ENCODE assay signal across 8 cellular contexts in genomic region chr16:21769282-21769681, GRCh38.
A peak's percentile ranks its signal among the peaks of the same experiment; 100 is the strongest.
DNase-seq lines count a peak whose midpoint lies in the region; ATAC-seq and TF ChIP-seq lines count a peak whose summit lies in the region.
"Not testable (repeated sequence)": the region's sequence is repeated elsewhere in the genome, so short reads cannot be mapped to it uniquely, and the experiment has no call there.

No MANE protein-coding gene starts in this region.

- not testable (repeated sequence) for H3K27me3 Mint-ChIP-seq in MCF 10A (ENCODE audit: insufficient read depth, unreplicated experiment)

- intact Hi-C loops in MCF 10A (cut with micrococcal nuclease) = not testable (repeated sequence)

- H3K27ac ChIP-seq in RWPE2 (ENCODE audit: poor library complexity, severe bottlenecking); fibroblast of lung (ENCODE audit: insufficient read depth, low read length): not testable (repeated sequence)

- peak; percentile 14 for DNase-seq in AG09309 (ENCODE audit: low read depth)
- peak; percentile 14 for DNase-seq in GM04504 (ENCODE audit: low read depth)
- peak; percentile 1 for DNase-seq in LNCaP clone FGC (ENCODE audit: low read depth)
- DNase-seq in RWPE2 (ENCODE audit: low spot score) = not testable (repeated sequence)
- peak; percentile 82 for DNase-seq in MCF 10A (ENCODE audit: unreplicated experiment)
- peak; percentile 66 to 77 for DNase-seq in fibroblast of lung (ENCODE audit: low read depth in 2 of 2)
- peak; percentile 43 for DNase-seq in kidney glomerular epithelial cell (lab: John Stamatoyannopoulos, UW)
- DNase-seq in skeletal muscle cell (ENCODE audit: low read depth) = peak; percentile 43

- H3K4me1 Mint-ChIP-seq in MCF 10A (ENCODE audit: insufficient read depth, unreplicated experiment) = not testable (repeated sequence)

- H4K20me1 ChIP-seq in fibroblast of lung (ENCODE audit: control insufficient read depth, extremely low read depth, insufficient read depth, low read length) = not testable (repeated sequence)

- not testable (repeated sequence) for H3K4me3 Mint-ChIP-seq in MCF 10A (ENCODE audit: unreplicated experiment)

- H3K4me3 ChIP-seq in AG09309 (ENCODE audit: control insufficient read depth, low read depth, low read length); LNCaP clone FGC (ENCODE audit: low read depth, low read length); RWPE2 (ENCODE audit: severe bottlenecking); fibroblast of lung (replicated peaks in 1 of 4; ENCODE audit: control extremely low read depth in 1 of 4, insufficient read depth in 1 of 4, low read depth in 3 of 4, low read length in 4 of 4); skeletal muscle cell (ENCODE audit: low read depth, low read length): not testable (repeated sequence)

- H3K36me3 Mint-ChIP-seq in MCF 10A (ENCODE audit: insufficient read depth, unreplicated experiment) = not testable (repeated sequence)

- H3K9ac ChIP-seq in fibroblast of lung (ENCODE audit: insufficient read depth, low read length) = not testable (repeated sequence)

- not testable (repeated sequence) for H3K79me2 ChIP-seq in fibroblast of lung (ENCODE audit: control insufficient read depth, insufficient read depth, low read length)

- CTCF ChIA-PET in MCF 10A (lab: Yijun Ruan, JAX) = not testable (repeated sequence)

- not testable (repeated sequence) for H2AFZ ChIP-seq in fibroblast of lung (ENCODE audit: low read length)

- not testable (repeated sequence) for TF ChIP-seq CTCF in AG09309 (IDR thresholded peaks at IDR 0.05; ENCODE audit: control insufficient read depth, insufficient read depth, low read depth, low read length, missing control alignments); LNCaP clone FGC (IDR thresholded peaks at IDR 0.05; ENCODE audit: control insufficient read depth, extremely low read depth, insufficient read depth); RWPE2 (IDR thresholded peaks at IDR 0.05; ENCODE audit: poor library complexity, severe bottlenecking); MCF 10A (IDR thresholded peaks at IDR 0.05; ENCODE audit: unreplicated experiment); fibroblast of lung (conservative IDR thresholded peaks at IDR 0.05 in 1 of 2, IDR thresholded peaks at IDR 0.05 in 1 of 2; ENCODE audit: low read depth in 1 of 2, low read length in 2 of 2)

- not testable (repeated sequence) for H3K36me3 ChIP-seq in RWPE2 (ENCODE audit: low read depth); fibroblast of lung (ENCODE audit: control insufficient read depth, insufficient read depth, low read length)

- not testable (repeated sequence) for H3K9me3 Mint-ChIP-seq in MCF 10A (ENCODE audit: unreplicated experiment)

- H3K9me3 ChIP-seq in RWPE2 (ENCODE audit: severe bottlenecking); fibroblast of lung (ENCODE audit: control insufficient read depth, insufficient read depth, low read depth, low read length): not testable (repeated sequence)

- H3K27ac Mint-ChIP-seq in MCF 10A (ENCODE audit: low read depth, unreplicated experiment) = not testable (repeated sequence)

- ATAC-seq in RWPE2 (ENCODE audit: low read depth) = peak; percentile 98

- not testable (repeated sequence) for H3K27me3 ChIP-seq in RWPE2 (ENCODE audit: insufficient read depth, poor library complexity, severe bottlenecking); fibroblast of lung (ENCODE audit: control insufficient read depth, insufficient read depth, low read length)

- POLR2A ChIA-PET in MCF 10A (lab: Yijun Ruan, JAX) = not testable (repeated sequence)

- TSS peak; percentile 49 for BruUV-seq in MCF 10A (replicated peaks; lab: Mats Ljungman, UMichigan)

- not testable (repeated sequence) for H3K4me2 ChIP-seq in fibroblast of lung (ENCODE audit: extremely low read depth, insufficient read depth, low read length)

- not testable (repeated sequence) for H3K4me1 ChIP-seq in RWPE2 (ENCODE audit: insufficient read depth, poor library complexity, severe bottlenecking); fibroblast of lung (ENCODE audit: control insufficient read depth, extremely low read depth, insufficient read depth, low read length)
